9 cellular contexts compared by ENCODE assay signal in the genomic region with DNA sequence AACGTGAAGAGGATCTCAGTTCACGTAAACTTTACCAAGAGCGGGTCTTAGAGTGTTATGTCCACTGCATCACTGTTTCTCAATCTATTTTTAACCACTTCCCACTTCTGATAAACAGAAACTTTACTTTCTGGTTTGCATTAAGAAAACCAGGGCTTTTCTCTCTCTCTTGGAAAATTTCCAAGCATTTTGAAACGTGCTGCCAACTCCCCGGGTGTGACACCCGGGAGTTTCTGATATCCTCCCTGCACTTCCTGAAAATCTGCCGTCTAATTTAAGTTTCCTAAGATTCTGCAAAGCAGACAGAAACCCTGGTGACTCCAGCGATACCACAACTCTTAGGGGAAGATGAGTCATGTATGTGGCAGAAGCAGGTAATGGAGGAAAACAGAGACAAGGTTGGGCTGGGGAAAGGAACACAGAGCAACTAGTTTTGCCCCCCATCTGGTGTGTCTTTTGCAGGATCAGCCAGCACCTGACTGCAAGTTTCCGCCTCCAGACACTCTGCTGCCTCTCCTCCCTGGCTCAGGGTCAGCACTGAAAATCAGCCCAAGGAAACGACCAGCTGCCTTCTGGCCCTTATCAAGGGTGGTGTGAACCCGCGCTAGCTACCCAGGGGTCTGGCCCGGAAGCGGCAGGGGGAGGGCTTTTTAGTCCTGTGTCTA. TPM values are rescaled to one million over a fixed set of nuclear protein-coding genes. Genes with fewer than 3 reads are reported as not detected.
DNase-seq lines count a peak whose midpoint lies in the region; ATAC-seq and TF ChIP-seq lines count a peak whose summit lies in the region.
"Had no signal": no experiment of that assay in that cellular context is flagged by ENCODE, and none has a peak within 500 bp of the region (broad histone marks: within the 10 kb centered on the region; RNA-seq: fewer than 3 reads in every experiment).

No MANE protein-coding gene starts in this region.

- TF ChIP-seq EP300 in upper lobe of left lung (IDR thresholded peaks at IDR 0.05), result peak in 1 of 4 donors; percentile 47

- H3K23ac ChIP-seq in mesendoderm (ENCODE audit: low read length), result no peak overlapping the region

- H2BK120ac ChIP-seq in mesendoderm (ENCODE audit: low read depth, low read length), result no peak overlapping the region

- H3K4me1 ChIP-seq in upper lobe of left lung, result peaks cover 42 to 56% (median 48%) of the 10 kb centered on the region in 4 donors
- peaks cover 4% of the 10 kb centered on the region for H3K4me1 ChIP-seq in mesendoderm (ENCODE audit: control insufficient read depth, low read depth, low read length)

- WGBS in upper lobe of left lung, 2 donors, result 1 to 5% methylated on average over 12 of the region's 14 CpGs
- no CpG with 5 or more reads among the region's 14 CpGs for WGBS in mesendoderm (ENCODE audit: extremely low coverage, insufficient coverage, low lambda C conversion rate)

- DNase-seq in CD1c-positive myeloid dendritic cell (ENCODE audit: extremely low spot score) (peak; percentile 96), HT1080 (ENCODE audit: low read depth) (peak; percentile 66), kidney glomerular epithelial cell (lab: John Stamatoyannopoulos, UW) (peak; percentile 12), upper lobe of left lung (peak in 1 of 2 donors; percentile 48), mesendoderm (no peak), dorsolateral prefrontal cortex (no peak)
- peak in 1 of 2 donors; percentile 35 for DNase-seq in activated naive CD4-positive, alpha-beta T cell treated with anti-CD3 and anti-CD28 coated beads, Interleukin-2, amount 50 U/mL, for 72 hours (ENCODE audit: low spot score in 2 of 2)

- H3K36me3 Mint-ChIP-seq in activated naive CD4-positive, alpha-beta T cell treated with anti-CD3 and anti-CD28 coated beads, Interleukin-2, amount 50 U/mL, for 72 hours, result peaks cover 11% of the 10 kb centered on the region in 2 donors

- intact Hi-C loops in dorsolateral prefrontal cortex (cut with DNase I), result no loop called here

- H3K9me3 Mint-ChIP-seq in activated naive CD4-positive, alpha-beta T cell treated with anti-CD3 and anti-CD28 coated beads, Interleukin-2, amount 50 U/mL, for 72 hours, result peaks cover 7 to 11% of the 10 kb centered on the region in 2 donors

- ATAC-seq in activated naive CD4-positive, alpha-beta T cell treated with anti-CD3 and anti-CD28 coated beads, Interleukin-2, amount 50 U/mL, for 72 hours, result peak; percentile 96 to 97
- ATAC-seq in upper lobe of left lung (ENCODE audit: low FRiP score in 2 of 2), result peak; percentile 12 to 81
- ATAC-seq in GM21619 (IDR thresholded peaks at IDR 0.05; ENCODE audit: unreplicated experiment), result no peak

- no peak overlapping the region for H3K18ac ChIP-seq in mesendoderm (ENCODE audit: low read length)

- TF ChIP-seq POLR2A in upper lobe of left lung (IDR thresholded peaks at IDR 0.05), result no peak

- no peak overlapping the region for H2BK5ac ChIP-seq in mesendoderm (ENCODE audit: low read length)

- H4K8ac ChIP-seq in mesendoderm (ENCODE audit: low read depth, low read length), result no peak overlapping the region

- no peak overlapping the region for H3K4ac ChIP-seq in mesendoderm (ENCODE audit: low read depth, low read length)

- no peaks in the 10 kb centered on the region for H3K79me2 ChIP-seq in mesendoderm (ENCODE audit: control insufficient read depth, insufficient read depth, low read length)

- H3K9me3 ChIP-seq in upper lobe of left lung, result no peaks in the 10 kb centered on the region

- H3K4me2 ChIP-seq in mesendoderm (ENCODE audit: low read length), result no peak overlapping the region

- no peaks in the 10 kb centered on the region for H3K36me3 ChIP-seq in upper lobe of left lung
- H3K36me3 ChIP-seq in mesendoderm (ENCODE audit: control insufficient read depth, insufficient read depth, low read length), result no peaks in the 10 kb centered on the region

- no peak overlapping the region for H3K56ac ChIP-seq in mesendoderm (ENCODE audit: low read length)

- H2BK15ac ChIP-seq in mesendoderm (replicated peaks; ENCODE audit: low read depth), result no peak overlapping the region

- TF ChIP-seq CTCF in upper lobe of left lung (IDR thresholded peaks at IDR 0.05), result no peak
- no peak for TF ChIP-seq CTCF in dorsolateral prefrontal cortex (IDR thresholded peaks at IDR 0.05 in 54 of 56, conservative IDR thresholded peaks at IDR 0.05 in 2 of 56; ENCODE audit: low read depth in 1 of 56, partially characterized antibody in 56 of 56)

- peak overlapping the region; percentile 71 to 78 (median 76) for H3K27ac ChIP-seq in upper lobe of left lung
- no peak overlapping the region for H3K27ac ChIP-seq in mesendoderm (ENCODE audit: low read depth, low read length)
- peak overlapping the region in 1 of 59 donors; percentile 15 for H3K27ac ChIP-seq in dorsolateral prefrontal cortex

- H3K27me3 ChIP-seq in upper lobe of left lung, result no peaks in the 10 kb centered on the region
- no peaks in the 10 kb centered on the region for H3K27me3 ChIP-seq in mesendoderm (ENCODE audit: insufficient read depth, low read length, poor library complexity)
- H3K27me3 ChIP-seq in dorsolateral prefrontal cortex, result peaks cover 0 to 19% (median 0%) of the 10 kb centered on the region in 45 donors

- H2AK5ac ChIP-seq in mesendoderm (ENCODE audit: low read length), result no peak overlapping the region

- H3K79me1 ChIP-seq in mesendoderm (ENCODE audit: low read length), result no peaks in the 10 kb centered on the region

- peak overlapping the region; percentile 65 to 88 for H3K27ac Mint-ChIP-seq in activated naive CD4-positive, alpha-beta T cell treated with anti-CD3 and anti-CD28 coated beads, Interleukin-2, amount 50 U/mL, for 72 hours

- H4K5ac ChIP-seq in mesendoderm (ENCODE audit: low read length), result no peak overlapping the region

- H3K4me3 ChIP-seq in upper lobe of left lung, result peak overlapping the region in 1 of 4 donors; percentile 3
- H3K4me3 ChIP-seq in mesendoderm (ENCODE audit: low read length), result no peak overlapping the region
- no peak overlapping the region for H3K4me3 ChIP-seq in dorsolateral prefrontal cortex

- no peak overlapping the region for H3K9ac ChIP-seq in mesendoderm (ENCODE audit: low read length)

RNA-seq across cellular contexts. Expression of gene FFAR2, which starts 11.4 kb away (rescaled TPM):
- total RNA-seq in HT1080 (2014; rRNA removed; shearing (Covaris generic)), result not detected in 2 replicates
- not detected in 2 replicates for polyA plus RNA-seq in HT1080 (2015; cell fraction: cytosol; rRNA removed)
- polyA plus RNA-seq in HT1080 (2015; cell fraction: nucleus; rRNA removed), result not detected in 2 replicates
- not detected for total RNA-seq in activated naive CD4-positive, alpha-beta T cell treated with anti-CD3 and anti-CD28 coated beads, Interleukin-2, amount 50 U/mL, for 72 hours
- total RNA-seq in upper lobe of left lung (1 to 10 TPM in 3 of 6 donors, under 1 TPM in 2, not detected in 1; 0.22 to 9.0 (median 2.1) TPM), dorsolateral prefrontal cortex (1 to 10 TPM in 5 of 120 experiments, under 1 TPM in 33, not detected in 82; 0.21 to 2.7 (median 0.51) TPM)
- not detected for polyA plus RNA-seq in mesendoderm (2013, experiment 1 of 2)
- polyA plus RNA-seq in mesendoderm (2013, experiment 2 of 2), result not detected
- total RNA-seq: glomerular endothelial cell had no signal

RNA-seq across cellular contexts. Expression of gene KRTDAP, which starts 53.7 kb away (rescaled TPM):
- not detected in 2 replicates for total RNA-seq in HT1080 (2014; rRNA removed; shearing (Covaris generic))
- not detected in 2 replicates for polyA plus RNA-seq in HT1080 (2015; cell fraction: cytosol; rRNA removed)
- polyA plus RNA-seq in HT1080 (2015; cell fraction: nucleus; rRNA removed), result not detected in 2 replicates
- not detected for total RNA-seq in activated naive CD4-positive, alpha-beta T cell treated with anti-CD3 and anti-CD28 coated beads, Interleukin-2, amount 50 U/mL, for 72 hours
- total RNA-seq in upper lobe of left lung, result under 1 TPM in 1 of 6 donors, not detected in 5; 0.61 TPM
- polyA plus RNA-seq in mesendoderm (2013, experiment 1 of 2), result 1.7 TPM
- 1.7 TPM for polyA plus RNA-seq in mesendoderm (2013, experiment 2 of 2)
- total RNA-seq in dorsolateral prefrontal cortex, result 1 to 10 TPM in 16 of 120 experiments, not detected in 104; 1.0 to 3.0 (median 1.5) TPM
- total RNA-seq: glomerular endothelial cell had no signal

Comparison
In these comparisons a context has a peak if more than half of its experiments do, and no peak if none do; other contexts are left out.
1. DNase-seq: peak in CD1c-positive myeloid dendritic cell (single experiment), HT1080 (single experiment) and kidney glomerular epithelial cell (single experiment); none in mesendoderm (single experiment) and dorsolateral prefrontal cortex (0 of 10).